In genomic region chrX:154402622-154403127, GRCh38 we compare ENCODE assay signal across 1 cellular context.
A peak's percentile ranks its signal among the peaks of the same experiment; 100 is the strongest.
TF ChIP-seq lines count a peak whose summit lies in the region.

No MANE protein-coding gene starts in this region.

TF ChIP-seq in K562, 482 proteins besides CTCF, POLR2A, EP300 and RAD21:
- TF ChIP-seq NELFE (IDR thresholded peaks at IDR 0.05; ENCODE audit: insufficient read depth, insufficient read length) (no peak), HOMEZ (CRISPR knock-in tag; IDR thresholded peaks at IDR 0.05) (no peak), POLR2G (IDR thresholded peaks at IDR 0.05; ENCODE audit: low read depth, low read length) (peak; percentile 83), ETV5 (CRISPR knock-in tag; IDR thresholded peaks at IDR 0.05; ENCODE audit: low read depth) (no peak), HINFP (tag; conservative IDR thresholded peaks at IDR 0.05; ENCODE audit: low read depth) (no peak), SMAD1 (IDR thresholded peaks at IDR 0.05; ENCODE audit: low read depth, low read length, partially characterized antibody) (no peak), FOXP1 (CRISPR knock-in tag; IDR thresholded peaks at IDR 0.05) (no peak), RBFOX2 (IDR thresholded peaks at IDR 0.05; ENCODE audit: low read depth, low read length) (peak; percentile 57; the same call in 1 of the 2 replicates), STAG1 (CRISPR knock-in tag; IDR thresholded peaks at IDR 0.05; ENCODE audit: borderline replicate concordance) (no peak), RBM22 (IDR thresholded peaks at IDR 0.05; ENCODE audit: low read depth, low read length, poor library complexity, severe bottlenecking) (peak; percentile 74), MLX (CRISPR knock-in tag; conservative IDR thresholded peaks at IDR 0.05) (no peak), FIP1L1 (IDR thresholded peaks at IDR 0.05; ENCODE audit: low read depth, low read length, poor library complexity, severe bottlenecking) (peak; percentile 12), ZNF76 (CRISPR knock-in tag; IDR thresholded peaks at IDR 0.05; ENCODE audit: borderline replicate concordance) (no peak)
TF ChIP-seq in K562: peak in this region for 4.
